In the genomic region with DNA sequence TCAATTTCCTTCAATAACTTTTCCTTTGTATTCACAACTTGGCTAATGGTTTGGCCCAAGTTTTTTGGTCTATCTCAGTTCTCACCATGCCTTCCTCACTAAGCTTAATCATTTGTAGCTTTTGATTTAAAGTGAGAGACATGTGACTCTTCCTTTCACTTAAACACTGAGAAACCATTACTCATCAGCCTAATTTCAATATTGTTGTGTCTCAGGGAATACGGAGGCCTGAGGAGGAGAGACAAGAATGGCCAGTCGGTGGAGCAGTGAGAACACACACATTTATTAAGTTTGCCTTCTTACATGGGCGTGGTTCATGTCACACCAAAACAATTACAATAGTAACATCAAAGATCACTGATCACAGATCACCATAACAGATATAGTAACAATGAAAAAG, we compare ENCODE assay signal across 9 cellular contexts. TPM values are rescaled to one million over a fixed set of nuclear protein-coding genes. Genes with fewer than 3 reads are reported as not detected.
DNase-seq lines count a peak whose midpoint lies in the region; ATAC-seq and TF ChIP-seq lines count a peak whose summit lies in the region.
"Had no signal": no experiment of that assay in that cellular context is flagged by ENCODE, and none has a peak within 500 bp of the region (broad histone marks: within the 10 kb centered on the region; RNA-seq: fewer than 3 reads in every experiment).

No MANE protein-coding gene starts in this region.

- no peak overlapping the region for H2BK120ac ChIP-seq in H9 (ENCODE audit: low read depth, low read length, poor library complexity, severe bottlenecking)

- no peak overlapping the region for H3K23ac ChIP-seq in H9 (ENCODE audit: insufficient read length, low read depth, low read length)

- H3K9ac ChIP-seq in H9 (ENCODE audit: extremely low read depth, insufficient read length, low read length) = no peak overlapping the region

- no peak overlapping the region for H2BK20ac ChIP-seq in H9 (ENCODE audit: low read depth, low read length, poor library complexity, severe bottlenecking)

- no peaks in the 10 kb centered on the region for H4K20me1 ChIP-seq in H9 (ENCODE audit: control insufficient read depth, insufficient read depth, insufficient read length)

- no peak for TF ChIP-seq CTCF in H9 (conservative IDR thresholded peaks at IDR 0.05)

- H3K4ac ChIP-seq in H9 (ENCODE audit: low read depth, low read length) = no peak overlapping the region

- no peak overlapping the region for H3K27ac ChIP-seq in H9 (ENCODE audit: insufficient read length, low read depth, low read length)
- H3K27ac ChIP-seq: ascending aorta had no signal

- CTCF ChIA-PET in activated CD8-positive, alpha-beta memory T cell treated with anti-CD3 and anti-CD28 coated beads, Interleukin-2, amount 10 ng/mL, durations not matched to agents 7 days and 5 days (lab: Charles Lee) = interaction anchor here (2.0 kb wide), 1 partner anchor 56 kb away, joined by 5 read pairs; a partner anchor contains a TSS

- H3K18ac ChIP-seq in H9 (ENCODE audit: insufficient read length, low read depth, low read length) = no peak overlapping the region

- H3K9me3 ChIP-seq in H9 (ENCODE audit: control insufficient read depth, low read depth, low read length) = no peaks in the 10 kb centered on the region

- no peak overlapping the region for H4K5ac ChIP-seq in H9 (ENCODE audit: insufficient read length, low read depth, low read length)

- no peak overlapping the region for H3K56ac ChIP-seq in H9 (ENCODE audit: insufficient read length, low read depth, low read length)

- no peaks in the 10 kb centered on the region for H3K79me1 ChIP-seq in H9 (ENCODE audit: insufficient read depth, low read depth, low read length, poor library complexity, severe bottlenecking)

- no peak overlapping the region for H3K14ac ChIP-seq in H9 (ENCODE audit: insufficient read depth, low read length)

- H3K4me1 Mint-ChIP-seq in activated CD8-positive, alpha-beta memory T cell treated with anti-CD3 and anti-CD28 coated beads, Interleukin-2, amount 10 ng/mL, durations not matched to agents 7 days and 5 days = peaks cover 40% of the 10 kb centered on the region
- peaks cover 42% of the 10 kb centered on the region for H3K4me1 Mint-ChIP-seq in activated naive CD8-positive, alpha-beta T cell treated with anti-CD3 and anti-CD28 coated beads, Interleukin-2, amount 50 U/mL, for 24 hours
- peaks cover 53% of the 10 kb centered on the region for H3K4me1 Mint-ChIP-seq in stimulated activated effector memory CD8-positive, alpha-beta T cell treated with anti-CD3 and anti-CD28 coated beads, Interleukin-12 subunit alpha, Interleukin-12 subunit beta, amount 100 ng/mL, for 72 hours
- H3K4me1 Mint-ChIP-seq in H9 = peaks cover 23 to 24% of the 10 kb centered on the region in 2 experiments

- no CpG with 5 or more reads among the region's 3 CpGs for WGBS in H9 (ENCODE audit: extremely low coverage, insufficient read length, low lambda C conversion rate)

- peak overlapping the region; percentile 76 for H3K27ac Mint-ChIP-seq in activated CD8-positive, alpha-beta memory T cell treated with anti-CD3 and anti-CD28 coated beads, Interleukin-2, amount 10 ng/mL, durations not matched to agents 7 days and 5 days
- H3K27ac Mint-ChIP-seq in activated naive CD8-positive, alpha-beta T cell treated with anti-CD3 and anti-CD28 coated beads, Interleukin-2, amount 50 U/mL, for 24 hours = peak overlapping the region; percentile 91
- H3K27ac Mint-ChIP-seq in stimulated activated effector memory CD8-positive, alpha-beta T cell treated with anti-CD3 and anti-CD28 coated beads, Interleukin-12 subunit alpha, Interleukin-12 subunit beta, amount 100 ng/mL, for 72 hours = peak overlapping the region; percentile 58
- H3K27ac Mint-ChIP-seq in H9 = no peak overlapping the region

- no peak overlapping the region for H2BK12ac ChIP-seq in H9 (ENCODE audit: insufficient read length, low read depth, low read length)

- no peaks in the 10 kb centered on the region; the same call in 1 of the 2 replicates for H3K79me2 ChIP-seq in H9 (ENCODE audit: insufficient read depth, low read length)

- H3K36me3 Mint-ChIP-seq in activated CD8-positive, alpha-beta memory T cell treated with anti-CD3 and anti-CD28 coated beads, Interleukin-2, amount 10 ng/mL, durations not matched to agents 7 days and 5 days = peaks cover 37% of the 10 kb centered on the region
- H3K36me3 Mint-ChIP-seq in activated naive CD8-positive, alpha-beta T cell treated with anti-CD3 and anti-CD28 coated beads, Interleukin-2, amount 50 U/mL, for 24 hours (ENCODE audit: low read depth) = peaks cover 33% of the 10 kb centered on the region
- H3K36me3 Mint-ChIP-seq in stimulated activated effector memory CD8-positive, alpha-beta T cell treated with anti-CD3 and anti-CD28 coated beads, Interleukin-12 subunit alpha, Interleukin-12 subunit beta, amount 100 ng/mL, for 72 hours = no peaks in the 10 kb centered on the region
- peaks cover 23 to 34% (median 33%) of the 10 kb centered on the region in 3 experiments for H3K36me3 Mint-ChIP-seq in H9 (ENCODE audit: insufficient read depth in 1 of 3, low read depth in 3 of 3)

- H3K23me2 ChIP-seq in H9 (ENCODE audit: insufficient read length, low read depth, low read length, poor library complexity, severe bottlenecking) = no peaks in the 10 kb centered on the region

- no peaks in the 10 kb centered on the region for H3K27me3 ChIP-seq in H9 (ENCODE audit: insufficient read depth, low read length)
- H3K27me3 ChIP-seq: ascending aorta had no signal

- no peak overlapping the region for H3K4me2 ChIP-seq in H9 (ENCODE audit: insufficient read depth, insufficient read length, low read length)

- H2BK5ac ChIP-seq in H9 (ENCODE audit: insufficient read length, low read length) = no peak overlapping the region

- H3K4me3 Mint-ChIP-seq in activated CD8-positive, alpha-beta memory T cell treated with anti-CD3 and anti-CD28 coated beads, Interleukin-2, amount 10 ng/mL, durations not matched to agents 7 days and 5 days = peak overlapping the region; percentile 49
- peak overlapping the region; percentile 53 for H3K4me3 Mint-ChIP-seq in activated naive CD8-positive, alpha-beta T cell treated with anti-CD3 and anti-CD28 coated beads, Interleukin-2, amount 50 U/mL, for 24 hours
- peak overlapping the region; percentile 52 for H3K4me3 Mint-ChIP-seq in stimulated activated effector memory CD8-positive, alpha-beta T cell treated with anti-CD3 and anti-CD28 coated beads, Interleukin-12 subunit alpha, Interleukin-12 subunit beta, amount 100 ng/mL, for 72 hours
- H3K4me3 Mint-ChIP-seq in H9 = no peak overlapping the region

- ATAC-seq in activated CD8-positive, alpha-beta memory T cell treated with anti-CD3 and anti-CD28 coated beads, Interleukin-2, amount 10 ng/mL, durations not matched to agents 7 days and 5 days = peak; percentile 50
- peak; percentile 62 for ATAC-seq in HG03439 (IDR thresholded peaks at IDR 0.05; ENCODE audit: unreplicated experiment)
- peak; percentile 87 for ATAC-seq in activated naive CD8-positive, alpha-beta T cell treated with anti-CD3 and anti-CD28 coated beads, Interleukin-2, amount 50 U/mL, for 24 hours
- peak; percentile 82 for ATAC-seq in stimulated activated effector memory CD8-positive, alpha-beta T cell treated with anti-CD3 and anti-CD28 coated beads, Interleukin-12 subunit alpha, Interleukin-12 subunit beta, amount 100 ng/mL, for 72 hours

- peaks cover 13% of the 10 kb centered on the region for H3K9me3 Mint-ChIP-seq in activated CD8-positive, alpha-beta memory T cell treated with anti-CD3 and anti-CD28 coated beads, Interleukin-2, amount 10 ng/mL, durations not matched to agents 7 days and 5 days (ENCODE audit: low read depth)
- peaks cover 21% of the 10 kb centered on the region for H3K9me3 Mint-ChIP-seq in activated naive CD8-positive, alpha-beta T cell treated with anti-CD3 and anti-CD28 coated beads, Interleukin-2, amount 50 U/mL, for 24 hours
- H3K9me3 Mint-ChIP-seq in stimulated activated effector memory CD8-positive, alpha-beta T cell treated with anti-CD3 and anti-CD28 coated beads, Interleukin-12 subunit alpha, Interleukin-12 subunit beta, amount 100 ng/mL, for 72 hours = no peaks in the 10 kb centered on the region
- peaks cover 31 to 34% of the 10 kb centered on the region in 2 experiments for H3K9me3 Mint-ChIP-seq in H9

- H2AFZ ChIP-seq in H9 (ENCODE audit: low read length) = no peak overlapping the region

- H2AK5ac ChIP-seq in H9 (ENCODE audit: insufficient read length, low read length) = no peak overlapping the region

- H4K91ac ChIP-seq in H9 (ENCODE audit: insufficient read length, low read depth, low read length) = no peak overlapping the region

- no peak overlapping the region for H4K8ac ChIP-seq in H9 (replicated peaks; ENCODE audit: insufficient read length, low read depth, low read length)

- no peak overlapping the region for H3T11ph ChIP-seq in H9 (ENCODE audit: low read length)

- peak; percentile 49 for DNase-seq in activated CD8-positive, alpha-beta memory T cell treated with anti-CD3 and anti-CD28 coated beads, Interleukin-2, amount 10 ng/mL, durations not matched to agents 7 days and 5 days
- no peak for DNase-seq in activated CD8-positive, alpha-beta memory T cell treated with anti-CD3 and anti-CD28 coated beads, Interleukin-2, amount 50 U/mL, for 48 hours
- no peak for DNase-seq in activated naive CD8-positive, alpha-beta T cell treated with anti-CD3 and anti-CD28 coated beads, Interleukin-2, amount 50 U/mL, for 24 hours
- DNase-seq in stimulated activated effector memory CD8-positive, alpha-beta T cell treated with anti-CD3 and anti-CD28 coated beads, Interleukin-12 subunit alpha, Interleukin-12 subunit beta, amount 100 ng/mL, for 72 hours (ENCODE audit: low spot score in 2 of 2) = peak in 1 of 2 donors; percentile 57
- no peak for DNase-seq in AML-193 (lab: John Stamatoyannopoulos, UW)
- DNase-seq in H9 = no peak
- no peak for DNase-seq in iPS-NIHi11 (ENCODE audit: low spot score)

- peaks cover 2% of the 10 kb centered on the region for H3K27me3 Mint-ChIP-seq in activated CD8-positive, alpha-beta memory T cell treated with anti-CD3 and anti-CD28 coated beads, Interleukin-2, amount 10 ng/mL, durations not matched to agents 7 days and 5 days
- H3K27me3 Mint-ChIP-seq in activated naive CD8-positive, alpha-beta T cell treated with anti-CD3 and anti-CD28 coated beads, Interleukin-2, amount 50 U/mL, for 24 hours = no peaks in the 10 kb centered on the region
- H3K27me3 Mint-ChIP-seq in H9 (ENCODE audit: low read depth) = no peaks in the 10 kb centered on the region

- H2BK15ac ChIP-seq in H9 (ENCODE audit: low read depth, low read length) = no peak overlapping the region

- peaks cover 9% of the 10 kb centered on the region for H3K4me1 ChIP-seq in H9 (ENCODE audit: insufficient read depth, low read length)
- H3K4me1 ChIP-seq: ascending aorta had no signal

RNA-seq across cellular contexts. Expression of a gene that starts 56.7 kb away (rescaled TPM):
- 10 to 100 TPM; 25.0 to 27.8 TPM for total RNA-seq in activated CD8-positive, alpha-beta memory T cell treated with anti-CD3 and anti-CD28 coated beads, Interleukin-2, amount 10 ng/mL, durations not matched to agents 7 days and 5 days
- total RNA-seq in H9 (2021) = 6.4 and 7.0 TPM in 2 replicates

Comparison
In these comparisons a context has a peak if more than half of its experiments do, and no peak if none do; other contexts are left out.
1. H3K27ac Mint-ChIP-seq: peak in activated CD8-positive, alpha-beta memory T cell treated with anti-CD3 and anti-CD28 coated beads, Interleukin-2, amount 10 ng/mL, durations not matched to agents 7 days and 5 days (single experiment), activated naive CD8-positive, alpha-beta T cell treated with anti-CD3 and anti-CD28 coated beads, Interleukin-2, amount 50 U/mL, for 24 hours (single experiment) and stimulated activated effector memory CD8-positive, alpha-beta T cell treated with anti-CD3 and anti-CD28 coated beads, Interleukin-12 subunit alpha, Interleukin-12 subunit beta, amount 100 ng/mL, for 72 hours (single experiment); none in H9 (0 of 3).
2. H3K4me3 Mint-ChIP-seq: peak in activated CD8-positive, alpha-beta memory T cell treated with anti-CD3 and anti-CD28 coated beads, Interleukin-2, amount 10 ng/mL, durations not matched to agents 7 days and 5 days (single experiment), activated naive CD8-positive, alpha-beta T cell treated with anti-CD3 and anti-CD28 coated beads, Interleukin-2, amount 50 U/mL, for 24 hours (single experiment) and stimulated activated effector memory CD8-positive, alpha-beta T cell treated with anti-CD3 and anti-CD28 coated beads, Interleukin-12 subunit alpha, Interleukin-12 subunit beta, amount 100 ng/mL, for 72 hours (single experiment); none in H9 (0 of 2).
3. Peak in every context shown above with its lines, with median percentiles within 50 percentile points of each other: ATAC-seq.